ENCODE assay signal across 33 cellular contexts in the genomic region with DNA sequence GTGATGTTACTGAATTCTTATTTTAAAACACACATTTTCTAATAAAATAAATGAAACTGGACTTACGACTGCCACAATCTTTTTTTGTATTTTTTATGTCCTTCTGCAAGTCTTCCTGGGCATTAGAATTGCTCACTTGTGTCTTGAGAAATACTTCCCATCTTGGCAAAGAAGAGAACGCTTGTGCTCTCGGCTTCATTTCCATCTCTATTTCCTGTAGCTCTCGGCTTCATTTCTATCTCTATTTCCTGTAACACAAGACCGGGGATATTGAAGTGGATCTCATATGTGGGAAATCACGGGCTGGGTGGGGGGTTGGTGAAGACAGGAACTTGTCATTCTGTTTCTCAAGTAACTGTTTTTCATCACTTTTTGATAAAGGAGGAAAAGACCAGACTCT.
"Had no signal": no experiment of that assay in that cellular context is flagged by ENCODE, and none has a peak within 500 bp of the region (broad histone marks: within the 10 kb centered on the region; RNA-seq: fewer than 3 reads in every experiment).

No MANE protein-coding gene starts in this region.

- H3K27me3 ChIP-seq: esophagus muscularis mucosa, heart right ventricle, neural progenitor cell, right atrium auricular region, suprapubic skin, transverse colon, upper lobe of right lung, uterus had no signal

- H3K27me3 Mint-ChIP-seq: memory B cell; naive B cell; natural killer cell treated with Interleukin-12 subunit alpha and Interleukin-12 subunit beta and Interleukin-15 and Interleukin-18, amount 100 ng/mL, for 72 hours; stimulated activated naive CD8-positive, alpha-beta T cell treated with anti-CD3 and anti-CD28 coated beads, Interleukin-15, amount 100 ng/mL, for 72 hours had no signal

- H3K4me1 ChIP-seq: esophagus muscularis mucosa, lower lobe of right lung, neural progenitor cell, prostate gland, right atrium auricular region, suprapubic skin, transverse colon, upper lobe of right lung, uterus had no signal

- H3K4me1 Mint-ChIP-seq: endodermal cell; memory B cell; mesothelial cell of epicardium; naive B cell; neural progenitor cell; stimulated activated naive CD8-positive, alpha-beta T cell treated with anti-CD3 and anti-CD28 coated beads, Interleukin-15, amount 100 ng/mL, for 72 hours had no signal

- H3K4me3 Mint-ChIP-seq: endodermal cell; memory B cell; mesothelial cell of epicardium; naive B cell; natural killer cell treated with Interleukin-12 subunit alpha and Interleukin-12 subunit beta and Interleukin-15 and Interleukin-18, amount 100 ng/mL, for 72 hours; neural progenitor cell; stimulated activated naive CD8-positive, alpha-beta T cell treated with anti-CD3 and anti-CD28 coated beads, Interleukin-15, amount 100 ng/mL, for 72 hours had no signal

- H3K36me3 ChIP-seq: neural progenitor cell, uterus had no signal

- H2AFZ ChIP-seq: neural progenitor cell had no signal

- H3K27ac ChIP-seq: esophagus muscularis mucosa, heart right ventricle, left ventricle myocardium inferior, lower lobe of right lung, neural progenitor cell, prostate gland, right atrium auricular region, suprapubic skin, transverse colon, upper lobe of right lung, uterus had no signal

- H3K4me2 ChIP-seq: neural progenitor cell, smooth muscle cell had no signal

- H3K9me3 Mint-ChIP-seq: endodermal cell; memory B cell; mesothelial cell of epicardium; naive B cell; natural killer cell treated with Interleukin-12 subunit alpha and Interleukin-12 subunit beta and Interleukin-15 and Interleukin-18, amount 100 ng/mL, for 72 hours; neural progenitor cell; stimulated activated naive CD8-positive, alpha-beta T cell treated with anti-CD3 and anti-CD28 coated beads, Interleukin-15, amount 100 ng/mL, for 72 hours had no signal

- H3K4me3 ChIP-seq: esophagus muscularis mucosa, heart right ventricle, left ventricle myocardium inferior, lower lobe of right lung, mucosa of descending colon, neural progenitor cell, prostate gland, right atrium auricular region, smooth muscle cell, suprapubic skin, transverse colon, upper lobe of right lung, uterus had no signal

- H3K9me3 ChIP-seq: esophagus muscularis mucosa, heart right ventricle, left ventricle myocardium inferior, lower lobe of right lung, mucosa of descending colon, prostate gland, right atrium auricular region, suprapubic skin, transverse colon, upper lobe of right lung, uterus had no signal

- ATAC-seq: heart right ventricle; left colon; lower lobe of right lung; mucosa of descending colon; natural killer cell treated with Interleukin-12 subunit alpha and Interleukin-12 subunit beta and Interleukin-15 and Interleukin-18, amount 100 ng/mL, for 72 hours; sciatic nerve; stimulated activated naive CD8-positive, alpha-beta T cell treated with anti-CD3 and anti-CD28 coated beads, Interleukin-15, amount 100 ng/mL, for 72 hours; upper lobe of right lung had no signal

- DNase-seq: effector CD8-positive, alpha-beta T cell; endodermal cell; foreskin melanocyte; glutamatergic neuron; heart right ventricle; hippocampal formation; islet precursor cell; kidney glomerular epithelial cell; left colon; left ventricle myocardium inferior; lower lobe of right lung; mucosa of descending colon; naive B cell; nucleus accumbens; stimulated activated CD4-positive, alpha-beta T cell treated with anti-CD3 and anti-CD28 coated beads, Interleukin-12 subunit alpha, Interleukin-12 subunit beta, amount 100 ng/mL, for 4 hours; stimulated activated CD4-positive, alpha-beta T cell treated with anti-CD3 and anti-CD28 coated beads, Interleukin-1b, Interleukin-23, amount 100 ng/mL, for 48 hours; stimulated activated CD4-positive, alpha-beta T cell treated with anti-CD3 and anti-CD28 coated beads, Interleukin-4, amount 100 ng/mL, for 1 hour; stimulated activated CD8-positive, alpha-beta memory T cell treated with anti-CD3 and anti-CD28 coated beads, Interleukin-4, amount 100 ng/mL, for 48 hours; stimulated activated naive CD4-positive, alpha-beta T cell; stimulated activated naive CD8-positive, alpha-beta T cell treated with anti-CD3 and anti-CD28 coated beads, Interleukin-15, amount 100 ng/mL, for 72 hours; transverse colon; uterus had no signal

- H3K27ac Mint-ChIP-seq: memory B cell; mesothelial cell of epicardium; natural killer cell treated with Interleukin-12 subunit alpha and Interleukin-12 subunit beta and Interleukin-15 and Interleukin-18, amount 100 ng/mL, for 72 hours; neural progenitor cell; stimulated activated naive CD8-positive, alpha-beta T cell treated with anti-CD3 and anti-CD28 coated beads, Interleukin-15, amount 100 ng/mL, for 72 hours had no signal
